8 cellular contexts compared by ENCODE assay signal in the genomic region with DNA sequence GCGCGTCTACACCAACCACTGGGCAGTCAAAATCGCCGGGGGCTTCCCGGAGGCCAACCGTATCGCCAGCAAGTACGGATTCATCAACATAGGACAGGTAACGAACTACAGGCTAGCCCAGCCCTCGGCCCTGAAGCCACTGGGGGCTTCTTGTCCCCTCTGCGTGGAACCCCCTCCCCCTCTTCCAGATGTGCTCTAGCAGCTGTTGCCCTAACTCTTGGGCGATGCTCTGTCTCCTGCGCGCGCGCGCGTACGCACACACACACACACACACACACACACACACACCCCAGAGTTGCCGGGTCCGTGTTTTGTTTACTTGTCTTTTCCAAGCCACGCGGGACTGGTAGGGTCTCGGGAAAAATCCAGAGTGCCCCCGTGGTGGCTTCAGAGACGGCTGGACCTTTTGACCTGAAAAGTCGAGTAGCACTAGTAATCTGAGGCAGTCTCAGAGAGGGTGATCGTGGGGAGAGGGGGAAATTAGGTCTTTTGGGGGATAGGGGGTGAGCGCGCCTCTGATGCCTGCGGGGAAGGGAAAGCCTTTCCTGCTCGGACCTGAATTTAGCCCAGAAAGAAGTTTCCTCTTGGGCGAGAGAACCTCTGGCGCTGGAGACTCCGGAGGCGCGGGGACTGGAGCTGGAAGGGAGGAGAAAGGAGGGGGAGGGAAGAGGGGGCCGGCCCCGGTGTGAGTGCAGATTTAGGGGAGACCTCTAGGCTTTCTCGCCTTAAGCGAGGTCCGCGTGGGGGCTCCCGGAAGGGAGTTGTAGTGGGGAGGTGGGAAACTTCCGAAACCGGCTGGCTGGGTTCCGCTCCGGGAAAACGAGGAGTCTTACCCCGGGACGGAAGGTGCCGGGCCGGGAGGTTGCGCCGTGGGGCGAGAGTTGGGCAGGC.
DNase-seq lines count a peak whose midpoint lies in the region; ATAC-seq lines count a peak whose summit lies in the region.

No MANE protein-coding gene starts in this region.

- DNase-seq in central memory CD8-positive, alpha-beta T cell (ENCODE audit: low spot score in 2 of 2), result no peak
- peak in 3 of 4 experiments; percentile 15 to 28 (median 27) for DNase-seq in stimulated activated CD4-positive, alpha-beta T cell treated with anti-CD3 and anti-CD28 coated beads, Interleukin-1b, Interleukin-23, amount 100 ng/mL, for 24 hours (ENCODE audit: low read depth in 4 of 4, low spot score in 1 of 4)

- H3K27ac Mint-ChIP-seq in T-helper 1 cell treated with Interleukin-12 subunit alpha and Interleukin-12 subunit beta and Interleukin-4 antibody, amounts not matched to agents 30 μg/mL and 1 μg/mL, for 36 hours, result peak overlapping the region; percentile 64
- peak overlapping the region; percentile 81 for H3K27ac Mint-ChIP-seq in central memory CD8-positive, alpha-beta T cell (ENCODE audit: low read depth)

- peaks cover 56% of the 10 kb centered on the region for H3K27me3 Mint-ChIP-seq in T-helper 1 cell treated with Interleukin-12 subunit alpha and Interleukin-12 subunit beta and Interleukin-4 antibody, amounts not matched to agents 30 μg/mL and 1 μg/mL, for 36 hours (ENCODE audit: low read depth)
- H3K27me3 Mint-ChIP-seq in central memory CD8-positive, alpha-beta T cell, result peaks cover 74% of the 10 kb centered on the region

- H3K27ac ChIP-seq in layer of hippocampus (ENCODE audit: low read depth, low read length), result peak overlapping the region; percentile 68

- ATAC-seq in GM21717 (IDR thresholded peaks at IDR 0.05; ENCODE audit: unreplicated experiment) (peak; percentile 19), HG02610 (IDR thresholded peaks at IDR 0.05; ENCODE audit: unreplicated experiment) (no peak), HG02938 (IDR thresholded peaks at IDR 0.05; ENCODE audit: unreplicated experiment) (no peak), GM21390 (IDR thresholded peaks at IDR 0.05; ENCODE audit: unreplicated experiment) (no peak)
- ATAC-seq in central memory CD8-positive, alpha-beta T cell (replicated peaks; ENCODE audit: extremely low read depth, poor library complexity, severe bottlenecking), result no peak

- H3K36me3 Mint-ChIP-seq in T-helper 1 cell treated with Interleukin-12 subunit alpha and Interleukin-12 subunit beta and Interleukin-4 antibody, amounts not matched to agents 30 μg/mL and 1 μg/mL, for 36 hours (ENCODE audit: low read depth), result peaks cover 2% of the 10 kb centered on the region
- H3K36me3 Mint-ChIP-seq in central memory CD8-positive, alpha-beta T cell (ENCODE audit: insufficient read depth), result peaks cover 8% of the 10 kb centered on the region

- H3K4me3 Mint-ChIP-seq in T-helper 1 cell treated with Interleukin-12 subunit alpha and Interleukin-12 subunit beta and Interleukin-4 antibody, amounts not matched to agents 30 μg/mL and 1 μg/mL, for 36 hours, result peak overlapping the region; percentile 94
- peak overlapping the region; percentile 84 for H3K4me3 Mint-ChIP-seq in central memory CD8-positive, alpha-beta T cell

- peaks cover 27% of the 10 kb centered on the region for H3K4me1 Mint-ChIP-seq in T-helper 1 cell treated with Interleukin-12 subunit alpha and Interleukin-12 subunit beta and Interleukin-4 antibody, amounts not matched to agents 30 μg/mL and 1 μg/mL, for 36 hours (ENCODE audit: low read depth)
- H3K4me1 Mint-ChIP-seq in central memory CD8-positive, alpha-beta T cell, result peaks cover 27% of the 10 kb centered on the region

- no peaks in the 10 kb centered on the region for H3K9me3 Mint-ChIP-seq in T-helper 1 cell treated with Interleukin-12 subunit alpha and Interleukin-12 subunit beta and Interleukin-4 antibody, amounts not matched to agents 30 μg/mL and 1 μg/mL, for 36 hours
- no peaks in the 10 kb centered on the region for H3K9me3 Mint-ChIP-seq in central memory CD8-positive, alpha-beta T cell

- H3K27me3 ChIP-seq in layer of hippocampus (ENCODE audit: control insufficient read depth, insufficient read depth, low read length), result no peaks in the 10 kb centered on the region

Comparison
In these comparisons a context has a peak if more than half of its experiments do, and no peak if none do; other contexts are left out.
1. DNase-seq: peak in stimulated activated CD4-positive, alpha-beta T cell treated with anti-CD3 and anti-CD28 coated beads, Interleukin-1b, Interleukin-23, amount 100 ng/mL, for 24 hours (3 of 4); none in central memory CD8-positive, alpha-beta T cell (0 of 2).